Comparison of ENCODE assay signal across 10 cellular contexts in genomic region chr2:98454073-98454472, GRCh38. TPM values are rescaled to one million over a fixed set of nuclear protein-coding genes. Genes with fewer than 3 reads are reported as not detected.
DNase-seq lines count a peak whose midpoint lies in the region; ATAC-seq and TF ChIP-seq lines count a peak whose summit lies in the region.
"Had no signal": no experiment of that assay in that cellular context is flagged by ENCODE, and none has a peak within 500 bp of the region (broad histone marks: within the 10 kb centered on the region; RNA-seq: fewer than 3 reads in every experiment).

No MANE protein-coding gene starts in this region.

- peak overlapping the region; percentile 67 for H3K4me3 Mint-ChIP-seq in stimulated activated naive CD8-positive, alpha-beta T cell treated with anti-CD3 and anti-CD28 coated beads, Interleukin-15, Interleukin-2, amounts not matched to agents 100 ng/mL and 50 ng/mL, for 24 hours
- no peak overlapping the region for H3K4me3 Mint-ChIP-seq in activated CD8-positive, alpha-beta T cell treated with anti-CD3 and anti-CD28 coated beads for 36 hours
- H3K4me3 Mint-ChIP-seq in Caco-2 (ENCODE audit: unreplicated experiment) = no peak overlapping the region

- H3K27ac Mint-ChIP-seq in stimulated activated naive CD8-positive, alpha-beta T cell treated with anti-CD3 and anti-CD28 coated beads, Interleukin-15, Interleukin-2, amounts not matched to agents 100 ng/mL and 50 ng/mL, for 24 hours = peak overlapping the region; percentile 86
- peak overlapping the region; percentile 92 for H3K27ac Mint-ChIP-seq in activated CD8-positive, alpha-beta T cell treated with anti-CD3 and anti-CD28 coated beads for 36 hours
- no peak overlapping the region for H3K27ac Mint-ChIP-seq in Caco-2 (ENCODE audit: unreplicated experiment)

- peak overlapping the region; percentile 1 to 60 for H3K27ac ChIP-seq in liver (ENCODE audit: low read depth in 1 of 2, low read length in 2 of 2)
- H3K27ac ChIP-seq: VCaP had no signal

- no peaks in the 10 kb centered on the region for H3K36me3 ChIP-seq in liver (ENCODE audit: control insufficient read depth in 4 of 4, insufficient read depth in 3 of 4, low read depth in 1 of 4, low read length in 3 of 4)
- no peaks in the 10 kb centered on the region for H3K36me3 ChIP-seq in Caco-2 (ENCODE audit: control insufficient read depth, insufficient read depth, low read length)

- H3K9me3 ChIP-seq in liver (ENCODE audit: control insufficient read depth in 4 of 4, low read length in 3 of 4) = no peaks in the 10 kb centered on the region
- no peaks in the 10 kb centered on the region for H3K9me3 ChIP-seq in Caco-2

- no peaks in the 10 kb centered on the region for H3K9me3 Mint-ChIP-seq in stimulated activated naive CD8-positive, alpha-beta T cell treated with anti-CD3 and anti-CD28 coated beads, Interleukin-15, Interleukin-2, amounts not matched to agents 100 ng/mL and 50 ng/mL, for 24 hours
- no peaks in the 10 kb centered on the region for H3K9me3 Mint-ChIP-seq in activated CD8-positive, alpha-beta T cell treated with anti-CD3 and anti-CD28 coated beads for 36 hours
- no peaks in the 10 kb centered on the region for H3K9me3 Mint-ChIP-seq in Caco-2 (ENCODE audit: unreplicated experiment)

- peaks cover 0 to 9% (median 6%) of the 10 kb centered on the region in 4 donors for H3K4me1 ChIP-seq in liver (ENCODE audit: control insufficient read depth in 4 of 4, insufficient read depth in 4 of 4, low read length in 3 of 4)
- H3K4me1 ChIP-seq in Caco-2 = no peaks in the 10 kb centered on the region

- ATAC-seq in stimulated activated naive CD8-positive, alpha-beta T cell treated with anti-CD3 and anti-CD28 coated beads, Interleukin-15, Interleukin-2, amounts not matched to agents 100 U/mL and 50 U/mL, for 24 hours = no peak
- ATAC-seq in activated CD8-positive, alpha-beta T cell treated with anti-CD3 and anti-CD28 coated beads for 36 hours = no peak
- no peak for ATAC-seq in GM19324 (IDR thresholded peaks at IDR 0.05; ENCODE audit: low FRiP score, unreplicated experiment)
- no peak for ATAC-seq in HG02798 (IDR thresholded peaks at IDR 0.05; ENCODE audit: poor library complexity, unreplicated experiment)
- no peak for ATAC-seq in HG02840 (IDR thresholded peaks at IDR 0.05; ENCODE audit: low FRiP score, unreplicated experiment)

- no peaks in the 10 kb centered on the region for H3K27me3 Mint-ChIP-seq in stimulated activated naive CD8-positive, alpha-beta T cell treated with anti-CD3 and anti-CD28 coated beads, Interleukin-15, Interleukin-2, amounts not matched to agents 100 ng/mL and 50 ng/mL, for 24 hours
- H3K27me3 Mint-ChIP-seq in activated CD8-positive, alpha-beta T cell treated with anti-CD3 and anti-CD28 coated beads for 36 hours = no peaks in the 10 kb centered on the region
- H3K27me3 Mint-ChIP-seq in Caco-2 (ENCODE audit: insufficient read depth, unreplicated experiment) = no peaks in the 10 kb centered on the region

- H3K27me3 ChIP-seq in liver (ENCODE audit: control insufficient read depth in 4 of 4, insufficient read depth in 4 of 4, low read length in 3 of 4) (no peaks in the 10 kb centered on the region), Caco-2 (replicated peaks; ENCODE audit: control insufficient read depth, insufficient read depth, low read length) (no peaks in the 10 kb centered on the region)

- CTCF ChIA-PET in activated CD8-positive, alpha-beta T cell treated with anti-CD3 and anti-CD28 coated beads for 36 hours (lab: Charles Lee) = interaction anchor here (0.8 to 1.8 kb wide), 3 partner anchors 12 to 34 kb away, joined by 3 to 4 read pairs (median 4); no protein-coding TSS in a partner anchor
- CTCF ChIA-PET in Caco-2 (lab: Charles Lee) = no interaction called here

- WGBS in liver = 93% methylated on average over 2 of the region's 2 CpGs

- POLR2A ChIA-PET in activated CD8-positive, alpha-beta T cell treated with anti-CD3 and anti-CD28 coated beads for 36 hours (lab: Charles Lee) = interaction anchor here (0.5 to 2.7 kb wide), 4 partner anchors 10 to 735 kb away, joined by 3 to 22 read pairs (median 4); no protein-coding TSS in a partner anchor
- POLR2A ChIA-PET in Caco-2 (lab: Charles Lee) = no interaction called here

- peaks cover 9% of the 10 kb centered on the region for H3K36me3 Mint-ChIP-seq in stimulated activated naive CD8-positive, alpha-beta T cell treated with anti-CD3 and anti-CD28 coated beads, Interleukin-15, Interleukin-2, amounts not matched to agents 100 ng/mL and 50 ng/mL, for 24 hours (ENCODE audit: low read depth)
- H3K36me3 Mint-ChIP-seq in activated CD8-positive, alpha-beta T cell treated with anti-CD3 and anti-CD28 coated beads for 36 hours (ENCODE audit: low read depth) = peaks cover 15% of the 10 kb centered on the region
- H3K36me3 Mint-ChIP-seq in Caco-2 (ENCODE audit: insufficient read depth, unreplicated experiment) = no peaks in the 10 kb centered on the region

- H3K4me1 Mint-ChIP-seq in stimulated activated naive CD8-positive, alpha-beta T cell treated with anti-CD3 and anti-CD28 coated beads, Interleukin-15, Interleukin-2, amounts not matched to agents 100 ng/mL and 50 ng/mL, for 24 hours (ENCODE audit: low read depth) = peaks cover 98% of the 10 kb centered on the region
- H3K4me1 Mint-ChIP-seq in activated CD8-positive, alpha-beta T cell treated with anti-CD3 and anti-CD28 coated beads for 36 hours (ENCODE audit: low read depth) = peaks cover 95% of the 10 kb centered on the region
- H3K4me1 Mint-ChIP-seq in Caco-2 (ENCODE audit: low read depth, unreplicated experiment) = peaks cover 13% of the 10 kb centered on the region

- intact Hi-C loops in activated CD8-positive, alpha-beta T cell treated with anti-CD3 and anti-CD28 coated beads for 36 hours (cut with micrococcal nuclease) = no loop called here
- intact Hi-C loops in Caco-2 (cut with micrococcal nuclease; ENCODE audit: unreplicated experiment) = no loop called here

- TF ChIP-seq RAD21 in liver (IDR thresholded peaks at IDR 0.05) = no peak

- no peak overlapping the region for H3K4me3 ChIP-seq in liver (ENCODE audit: low read depth in 1 of 3, low read length in 3 of 3)
- no peak overlapping the region for H3K4me3 ChIP-seq in Caco-2 (ENCODE audit: low read depth, low read length)

- no peak overlapping the region for H3K9ac ChIP-seq in liver (ENCODE audit: low read depth in 1 of 2, low read length in 2 of 2)

- no peak for DNase-seq in stimulated activated naive CD8-positive, alpha-beta T cell treated with anti-CD3 and anti-CD28 coated beads, Interleukin-15, Interleukin-2, amounts not matched to agents 100 U/mL and 50 U/mL, for 24 hours
- DNase-seq in activated CD8-positive, alpha-beta T cell treated with anti-CD3 and anti-CD28 coated beads for 36 hours = no peak
- DNase-seq in Caco-2 = no peak
- DNase-seq: hippocampal formation had no signal

- no TSS peak for BruUV-seq in Caco-2 (replicated peaks; lab: Mats Ljungman, UMichigan)

- TF ChIP-seq CTCF in activated CD8-positive, alpha-beta T cell treated with anti-CD3 and anti-CD28 coated beads for 36 hours (IDR thresholded peaks at IDR 0.05) = no peak
- TF ChIP-seq CTCF in liver (IDR thresholded peaks at IDR 0.05; ENCODE audit: low read depth, low read length, missing input control) (no peak), Caco-2 (IDR thresholded peaks at IDR 0.05; ENCODE audit: insufficient read depth in 1 of 2, low read depth in 1 of 2, low read length in 1 of 2, severe bottlenecking in 1 of 2, unreplicated experiment in 1 of 2) (no peak)

TF ChIP-seq in liver, 16 proteins besides CTCF, POLR2A, EP300 and RAD21:
- no peak for TF ChIP-seq GABPA (IDR thresholded peaks at IDR 0.05 in 1 of 2, conservative IDR thresholded peaks at IDR 0.05 in 1 of 2)
- TF ChIP-seq NR2F2 (IDR thresholded peaks at IDR 0.05) = no peak
- TF ChIP-seq FOXA2 (IDR thresholded peaks at IDR 0.05) = no peak

RNA-seq across cellular contexts. Expression of gene INPP4A, which starts 9.4 kb away (rescaled TPM):
- 10 to 100 TPM; 46.7 to 46.9 TPM for total RNA-seq in activated CD8-positive, alpha-beta T cell treated with anti-CD3 and anti-CD28 coated beads for 36 hours
- total RNA-seq in liver = 10 to 100 TPM; 11.3 to 14.9 TPM
- 1 to 10 TPM; 2.9 to 3.1 TPM for polyA plus RNA-seq in liver
- total RNA-seq in Caco-2 (2022) = 24.9 and 26.3 TPM in 2 replicates
